ENCODE assay signal across 10 cellular contexts in genomic region chr19:41999071-41999877, GRCh38. TPM values are rescaled to one million over a fixed set of nuclear protein-coding genes. Genes with fewer than 3 reads are reported as not detected.
DNase-seq lines count a peak whose midpoint lies in the region; ATAC-seq, FAIRE-seq and TF ChIP-seq lines count a peak whose summit lies in the region.
"Had no signal": no experiment of that assay in that cellular context is flagged by ENCODE, and none has a peak within 500 bp of the region (broad histone marks: within the 10 kb centered on the region; RNA-seq: fewer than 3 reads in every experiment).

No MANE protein-coding gene starts in this region.

- CTCF ChIA-PET in HEK293 (lab: Yijun Ruan, JAX), result interaction anchor here (0.5 to 3.5 kb wide), 16 partner anchors 9 to 1467 kb away, joined by 3 to 28 read pairs (median 6); no protein-coding TSS in a partner anchor
- CTCF ChIA-PET in K562 (lab: Yijun Ruan, JAX; ENCODE audit: low intra/inter-chr PET ratio), result interaction anchor here (0.6 kb wide), 1 partner anchor 24 kb away, joined by 3 read pairs; no protein-coding TSS in a partner anchor

- TF ChIP-seq CTCF in HEK293 (tag by site-specific recombination; IDR thresholded peaks at IDR 0.05) (no peak), K562 (IDR thresholded peaks at IDR 0.05 in 2 of 3, conservative IDR thresholded peaks at IDR 0.05 in 1 of 3; ENCODE audit: insufficient read depth in 2 of 3, low read depth in 1 of 3, low read length in 3 of 3) (no peak), neural cell (IDR thresholded peaks at IDR 0.05; ENCODE audit: poor library complexity, severe bottlenecking) (no peak)

- in situ Hi-C loops in K562 (cut with MboI) (no loop called here), HAP-1 (cut with MboI; ENCODE audit: low sequenced_read_pairs) (no loop called here)

- FAIRE-seq in K562 (lab: Jason Lieb, UNC), result no peak

- ATAC-seq in K562 (no peak), HG03159 (IDR thresholded peaks at IDR 0.05; ENCODE audit: unreplicated experiment) (no peak)
- ATAC-seq in activated CD4-positive, CD25-positive, alpha-beta regulatory T cell treated with anti-CD3 and anti-CD28 coated beads, Interleukin-2, amount 50 U/mL, for 24 hours, result no peak

- H3K4me3 ChIP-seq in HEK293 (ENCODE audit: low read depth, low read length) (no peak overlapping the region), K562 (no peak overlapping the region), neural cell (ENCODE audit: low read length) (peak overlapping the region; percentile 47), HAP-1 (no peak overlapping the region)
- H3K4me3 ChIP-seq: colonic mucosa had no signal

- H3K79me2 ChIP-seq in K562 (ENCODE audit: control insufficient read depth, insufficient read depth, low read length), result no peaks in the 10 kb centered on the region
- H3K79me2 ChIP-seq in neural cell (replicated peaks; ENCODE audit: insufficient read depth, low read length), result peaks cover 10% of the 10 kb centered on the region

- no peak overlapping the region for H3K27ac ChIP-seq in HEK293 (ENCODE audit: extremely low read depth, low read depth, low read length)
- no peak overlapping the region for H3K27ac ChIP-seq in K562 (ENCODE audit: extremely low read depth, low read depth, low read length)
- H3K27ac ChIP-seq in neural cell (ENCODE audit: low read length), result no peak overlapping the region
- H3K27ac ChIP-seq: colonic mucosa, RWPE1 had no signal

- H3K9me3 ChIP-seq in HEK293 (ENCODE audit: control insufficient read depth, insufficient read depth, low read depth, low read length) (no peaks in the 10 kb centered on the region), K562 (replicated peaks; ENCODE audit: control insufficient read depth, insufficient read depth, low read depth, low read length) (no peaks in the 10 kb centered on the region), neural cell (ENCODE audit: low read length) (no peaks in the 10 kb centered on the region), HAP-1 (no peaks in the 10 kb centered on the region)
- H3K9me3 ChIP-seq: colonic mucosa had no signal

- H3K9me2 ChIP-seq in neural cell (ENCODE audit: insufficient read depth, low read length), result no peaks in the 10 kb centered on the region

- TF ChIP-seq POLR2A in K562 (conservative IDR thresholded peaks at IDR 0.05), result no peak

- intact Hi-C loops in K562 (cut with micrococcal nuclease), result no loop called here

- peak; percentile 30 for DNase-seq in activated CD4-positive, alpha-beta T cell treated with anti-CD3 and anti-CD28 coated beads for 48 hours
- no peak for DNase-seq in activated CD4-positive, alpha-beta T cell treated with anti-CD3 and anti-CD28 coated beads, Interleukin-2, amount 50 U/mL, for 48 hours
- DNase-seq in K562 (ENCODE audit: extremely low read depth in 1 of 4, low spot score in 3 of 4) (no peak), HAP-1 (ENCODE audit: low spot score in 2 of 2) (no peak)
- DNase-seq: colonic mucosa had no signal

- POLR2A ChIA-PET in HEK293 (lab: Yijun Ruan, JAX), result interaction anchor here (0.6 kb wide), 1 partner anchor 126 kb away, joined by 4 read pairs; no protein-coding TSS in a partner anchor
- POLR2A ChIA-PET in K562 (lab: Yijun Ruan, JAX), result interaction anchor here (0.9 to 1.0 kb wide), 2 partner anchors 8 to 11 kb away, joined by 3 to 4 read pairs; no protein-coding TSS in a partner anchor

- H3K4me1 ChIP-seq in HEK293 (ENCODE audit: control insufficient read depth, insufficient read depth, low read length) (peaks cover 3% of the 10 kb centered on the region), K562 (replicated peaks in 1 of 2; ENCODE audit: control insufficient read depth in 2 of 2, insufficient read depth in 2 of 2, low read length in 2 of 2) (peaks cover 9 to 26% of the 10 kb centered on the region in 2 experiments; a peak in 4 of 5 replicates), HAP-1 (no peaks in the 10 kb centered on the region)
- H3K4me1 ChIP-seq: colonic mucosa had no signal

- H3K9me1 ChIP-seq in K562 (ENCODE audit: control insufficient read depth, insufficient read depth, low read length), result no peaks in the 10 kb centered on the region

- BruUV-seq in K562 (replicated peaks; lab: Mats Ljungman, UMichigan), result no TSS peak

- no peaks in the 10 kb centered on the region for H3K36me3 ChIP-seq in HEK293 (ENCODE audit: control insufficient read depth in 2 of 2, insufficient read depth in 1 of 2, low read length in 2 of 2)
- no peaks in the 10 kb centered on the region for H3K36me3 ChIP-seq in K562 (ENCODE audit: control insufficient read depth, insufficient read depth, low read length)
- H3K36me3 ChIP-seq in neural cell (ENCODE audit: insufficient read depth, low read length), result no peaks in the 10 kb centered on the region
- no peaks in the 10 kb centered on the region for H3K36me3 ChIP-seq in HAP-1 (replicated peaks)
- H3K36me3 ChIP-seq: colonic mucosa had no signal

- peaks cover 15 to 73% of the 10 kb centered on the region in 2 experiments for H3K27me3 ChIP-seq in K562 (ENCODE audit: control insufficient read depth in 2 of 2, insufficient read depth in 2 of 2, low read length in 2 of 2)
- peaks cover 9% of the 10 kb centered on the region for H3K27me3 ChIP-seq in neural cell (ENCODE audit: insufficient read depth, low read depth, low read length)
- H3K27me3 ChIP-seq in HAP-1 (ENCODE audit: low read depth), result peaks cover 17% of the 10 kb centered on the region

- H3K4me2 ChIP-seq in K562 (ENCODE audit: insufficient read depth, low read length) (no peak overlapping the region), neural cell (ENCODE audit: low read length) (no peak overlapping the region)

- TF ChIP-seq EP300 in K562 (IDR thresholded peaks at IDR 0.05; ENCODE audit: low read length), result no peak
- no peak for TF ChIP-seq EP300 in neural cell (conservative IDR thresholded peaks at IDR 0.05; ENCODE audit: poor library complexity, severe bottlenecking)

- H3K9ac ChIP-seq in K562 (ENCODE audit: insufficient read depth in 1 of 2, low read depth in 2 of 2, low read length in 2 of 2), result no peak overlapping the region
- H3K9ac ChIP-seq in neural cell (ENCODE audit: low read length), result peak overlapping the region; percentile 28

- 35% methylated on average over 26 of the region's 55 CpGs for WGBS in K562 (ENCODE audit: insufficient coverage, low coverage, missing lambda C conversion rate)

- peaks cover 8% of the 10 kb centered on the region; the same call in 1 of the 2 replicates for H4K20me1 ChIP-seq in K562 (replicated peaks; ENCODE audit: control insufficient read depth, insufficient read depth, low read length)
- H4K20me1 ChIP-seq in neural cell (ENCODE audit: insufficient read depth), result no peaks in the 10 kb centered on the region

- H2AFZ ChIP-seq in K562 (ENCODE audit: low read depth, low read length), result no peak overlapping the region
- H2AFZ ChIP-seq in neural cell (ENCODE audit: low read depth, low read length), result no peak overlapping the region

- TF ChIP-seq RAD21 in K562 (CRISPR knock-in tag; conservative IDR thresholded peaks at IDR 0.05 in 1 of 2, IDR thresholded peaks at IDR 0.05 in 1 of 2) (no peak), neural cell (conservative IDR thresholded peaks at IDR 0.05) (no peak)

- peaks cover 11% of the 10 kb centered on the region for H3F3A ChIP-seq in neural cell (ENCODE audit: insufficient read depth, low read length, poor library complexity, severe bottlenecking)

TF ChIP-seq in neural cell, 6 proteins besides CTCF, POLR2A, EP300 and RAD21 (continues in another document):
- TF ChIP-seq SMC3 (conservative IDR thresholded peaks at IDR 0.05; ENCODE audit: poor library complexity) (no peak), MXI1 (conservative IDR thresholded peaks at IDR 0.05; ENCODE audit: poor library complexity, severe bottlenecking) (no peak)

RNA-seq across cellular contexts. Expression of gene ATP1A3, which starts 5.2 kb away (rescaled TPM):
- total RNA-seq in K562 (2011; cell fraction: chromatin; rRNA removed; ENCODE audit: low replicate concordance), result 0.35 and 2.3 TPM in 2 replicates
- 0.50 and 0.53 TPM in 2 replicates for total RNA-seq in K562 (2011; cell fraction: nucleolus; rRNA removed)
- total RNA-seq in K562 (2011; cell fraction: nucleoplasm; rRNA removed), result 0.37 TPM in 1 of 2 replicates, not detected in the other
- 0.27 TPM in 1 of 2 replicates, not detected in the other for total RNA-seq in K562 (2014; rRNA removed)
- 0.03 and 0.04 TPM in 2 replicates for total RNA-seq in K562 (2014; rRNA removed; fragmentation: Illumina TruSeq; extraction: Trizol)
- total RNA-seq in K562 (2015; rRNA removed; fragmentation: Illumina TruSeq; extraction: Trizol), result 0.15 TPM in 1 of 2 replicates, not detected in the other
- total RNA-seq in K562 (2021), result 0.56 and 1.0 TPM in 2 replicates
- polyA plus RNA-seq in K562 (2011; rRNA removed), result 0.01 and 0.03 TPM in 2 replicates
- 0.03 TPM in 1 of 2 replicates, not detected in the other for polyA plus RNA-seq in K562 (2011; cell fraction: cytosol; rRNA removed)
- 0.13 TPM in 1 of 2 replicates, not detected in the other for polyA plus RNA-seq in K562 (2011; cell fraction: nucleus; rRNA removed)
- 0.62 and 1.7 TPM in 2 replicates for polyA plus RNA-seq in K562 (2012)
- polyA plus RNA-seq in K562 (2014; fragmentation: Illumina TruSeq; extraction: Trizol), result 0.30 and 0.60 TPM in 2 replicates
- not detected for polyA plus RNA-seq in K562 (2014; fragmentation: Nextera tagmentation; extraction: Ambion mirVana)
- polyA plus RNA-seq in K562 (2014; rRNA removed), result 0.07 and 0.11 TPM in 2 replicates
- 0.06 and 0.11 TPM in 2 replicates for polyA minus RNA-seq in K562 (2011; rRNA and poly(A)+ RNA removed)
- 0.19 TPM in 1 of 2 replicates, not detected in the other for polyA minus RNA-seq in K562 (2011; cell fraction: cytosol; rRNA and poly(A)+ RNA removed)
- polyA minus RNA-seq in K562 (2011; cell fraction: nucleus; rRNA and poly(A)+ RNA removed), result 0.40 TPM in 1 of 2 replicates, not detected in the other
- 36.2 and 53.6 TPM in 2 replicates for polyA plus RNA-seq in neural cell
- polyA minus RNA-seq in neural cell, result 152 and 155 TPM in 2 replicates

RNA-seq across cellular contexts. Expression of gene RABAC1, which starts 40.2 kb away (rescaled TPM):
- total RNA-seq in K562 (2011; cell fraction: chromatin; rRNA removed; ENCODE audit: low replicate concordance), result 19.9 and 51.2 TPM in 2 replicates
- 69.7 and 71.9 TPM in 2 replicates for total RNA-seq in K562 (2011; cell fraction: nucleolus; rRNA removed)
- 51.7 and 54.7 TPM in 2 replicates for total RNA-seq in K562 (2011; cell fraction: nucleoplasm; rRNA removed)
- total RNA-seq in K562 (2014; rRNA removed) (24.5 and 32.7 TPM in 2 replicates), K562 (2014; rRNA removed; fragmentation: Illumina TruSeq; extraction: Trizol) (2.5 and 4.6 TPM in 2 replicates), K562 (2015; rRNA removed; fragmentation: Illumina TruSeq; extraction: Trizol) (7.1 and 7.2 TPM in 2 replicates), K562 (2021) (23.2 and 24.0 TPM in 2 replicates)
- polyA plus RNA-seq in K562 (2011; rRNA removed) (17.7 and 36.3 TPM in 2 replicates), K562 (2014; fragmentation: Illumina TruSeq; extraction: Trizol) (2.4 and 7.8 TPM in 2 replicates), K562 (2014; fragmentation: Nextera tagmentation; extraction: Ambion mirVana) (1 to 10 TPM; 5.2 to 9.3 TPM), K562 (2014; rRNA removed) (28.1 and 44.0 TPM in 2 replicates), neural cell (279 and 290 TPM in 2 replicates)
- polyA plus RNA-seq in K562 (2011; cell fraction: cytosol; rRNA removed), result 84.6 and 116 TPM in 2 replicates
- 38.9 and 57.8 TPM in 2 replicates for polyA plus RNA-seq in K562 (2011; cell fraction: nucleus; rRNA removed)
- 22.9 and 60.5 TPM in 2 replicates for polyA plus RNA-seq in K562 (2012)
- polyA minus RNA-seq in K562 (2011; rRNA and poly(A)+ RNA removed), result 8.2 and 10.6 TPM in 2 replicates
- 7.3 and 10.4 TPM in 2 replicates for polyA minus RNA-seq in K562 (2011; cell fraction: cytosol; rRNA and poly(A)+ RNA removed)
- polyA minus RNA-seq in K562 (2011; cell fraction: nucleus; rRNA and poly(A)+ RNA removed), result 12.3 and 23.0 TPM in 2 replicates
- polyA minus RNA-seq in neural cell, result 81.8 and 91.5 TPM in 2 replicates

Comparison
In these comparisons a context has a peak if more than half of its experiments do, and no peak if none do; other contexts are left out.
1. RNA of gene ATP1A3, which starts 5.2 kb away (polyA plus RNA-seq): 36.2 to 53.6 TPM in neural cell; 0.01 to 1.7 TPM in K562; every median in the first group is over 10 times any median in the second.